ENCODE assay signal across 18 cellular contexts in the genomic region with DNA sequence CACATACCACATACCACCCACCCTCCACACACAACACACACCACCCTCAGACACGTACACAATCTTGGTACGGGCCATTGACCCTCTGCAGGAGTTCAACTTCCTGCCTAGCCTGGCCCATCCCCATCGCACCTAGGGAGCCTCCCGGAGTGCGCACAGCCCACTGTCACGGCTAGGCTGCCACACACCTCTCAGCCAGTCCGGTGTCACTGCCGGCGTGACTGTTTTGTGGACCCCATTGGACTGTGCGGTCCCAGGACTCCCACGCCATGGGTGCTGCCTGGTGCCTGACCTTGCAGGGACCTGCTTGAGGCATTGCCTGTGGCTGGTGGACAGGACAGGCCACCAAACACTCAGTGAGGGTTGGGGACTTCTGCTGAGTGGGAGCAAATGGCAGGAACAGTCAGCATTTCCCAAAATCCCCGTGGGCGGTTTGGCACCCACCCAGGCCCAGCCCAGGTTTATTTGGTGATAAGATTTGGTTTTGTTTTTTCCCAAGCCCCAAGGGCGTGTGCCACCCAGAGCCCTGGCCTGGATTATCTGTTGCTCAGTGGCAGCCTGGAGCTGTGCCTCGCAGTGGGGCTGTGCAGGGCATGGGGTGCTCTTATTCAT. TPM values are rescaled to one million over a fixed set of nuclear protein-coding genes. Genes with fewer than 3 reads are reported as not detected.
DNase-seq lines count a peak whose midpoint lies in the region; ATAC-seq and TF ChIP-seq lines count a peak whose summit lies in the region.
"Had no signal": no experiment of that assay in that cellular context is flagged by ENCODE, and none has a peak within 500 bp of the region (broad histone marks: within the 10 kb centered on the region; RNA-seq: fewer than 3 reads in every experiment).

No MANE protein-coding gene starts in this region.

- TF ChIP-seq POLR2A in stomach (IDR thresholded peaks at IDR 0.05), result no peak
- TF ChIP-seq POLR2A in adrenal gland (IDR thresholded peaks at IDR 0.05), result no peak

- peaks cover 0 to 23% (median 12%) of the 10 kb centered on the region in 4 donors for H3K4me1 ChIP-seq in stomach
- no peaks in the 10 kb centered on the region for H3K4me1 ChIP-seq in adrenal gland (replicated peaks in 1 of 2)

- H3K4me3 ChIP-seq in stomach (no peak overlapping the region), adrenal gland (no peak overlapping the region)
- H3K4me3 ChIP-seq: GM23248 had no signal

- H3K36me3 ChIP-seq in stomach, result peaks cover 0 to 4% (median 0%) of the 10 kb centered on the region in 4 donors
- H3K36me3 ChIP-seq in adrenal gland (replicated peaks in 1 of 2), result no peaks in the 10 kb centered on the region

- 48 to 66% (median 50%) methylated on average over 7 to 15 of the region's 15 CpGs for WGBS in stomach, 5 donors
- 73 to 78% (median 76%) methylated on average over 5 to 15 of the region's 15 CpGs for WGBS in adrenal gland, 4 donors

- ATAC-seq in Right ventricle myocardium superior (ENCODE audit: poor library complexity) (no peak), left ventricle myocardium superior (peak; percentile 5)
- ATAC-seq: PC-3 had no signal

- no peak for TF ChIP-seq EP300 in stomach (IDR thresholded peaks at IDR 0.05)

- TF ChIP-seq CTCF in stomach (IDR thresholded peaks at IDR 0.05), result no peak
- TF ChIP-seq CTCF in adrenal gland (IDR thresholded peaks at IDR 0.05), result no peak

- DNase-seq in cardiac septum (ENCODE audit: low spot score) (peak; percentile 75), Right ventricle myocardium superior (no peak), T1000 (lab: John Stamatoyannopoulos, UW) (peak; percentile 20), left ventricle myocardium superior (no peak), stomach (peak; percentile 53), SW 1271 (lab: John Stamatoyannopoulos, UW) (no peak), adrenal gland (no peak)
- DNase-seq in stimulated activated CD4-positive, alpha-beta T cell treated with anti-CD3 and anti-CD28 coated beads, Interleukin-15, amount 100 ng/mL, for 24 hours, result no peak
- DNase-seq: Calu3; CD4-positive, alpha-beta T cell; DMS79 treated with DMSO at 0.1 percent for 48 hours; GM23248; NCI-H146; NCI-H2081 treated with DMSO at 0.1 percent for 48 hours; NCI-H526 treated with DMSO at 0.1 percent for 48 hours; PC-3; SHP77 had no signal

- H3K9me3 ChIP-seq in stomach, result no peaks in the 10 kb centered on the region
- H3K9me3 ChIP-seq in adrenal gland (replicated peaks in 1 of 3), result no peaks in the 10 kb centered on the region

- intact Hi-C loops in cardiac septum (cut with DNase I) (no loop called here), Right ventricle myocardium superior (cut with DNase I) (loop anchor here (5.0 kb wide), 3 partner anchors 163 to 313 kb away; a partner anchor contains a TSS), left ventricle myocardium superior (cut with micrococcal nuclease) (loop anchor here (10.0 kb wide), 1 partner anchor 181 kb away; no protein-coding TSS in a partner anchor), stomach (cut with DNase I; ENCODE audit: low total_unique reads) (loop anchor here (5.0 to 10.0 kb wide), 2 partner anchors 58 to 181 kb away; no protein-coding TSS in a partner anchor), adrenal gland (cut with DNase I) (loop anchor here in 1 of 2 donors (5.0 kb wide), 1 partner anchor 183 kb away; no protein-coding TSS in a partner anchor)

- H3K27me3 ChIP-seq in stomach (no peaks in the 10 kb centered on the region), adrenal gland (no peaks in the 10 kb centered on the region)

- H3K27ac ChIP-seq in stomach (no peak overlapping the region), adrenal gland (no peak overlapping the region)
- H3K27ac ChIP-seq: GM23248 had no signal

RNA-seq across cellular contexts. Expression of a gene that starts 27.7 kb away (rescaled TPM):
- 2.1 TPM for total RNA-seq in cardiac septum
- 1.2 TPM for total RNA-seq in Right ventricle myocardium superior
- 1.6 TPM for total RNA-seq in left ventricle myocardium superior
- total RNA-seq in stomach, result 10 to 100 TPM in 1 of 5 donors, 1 to 10 TPM in 2, under 1 TPM in 1, not detected in 1; 0.89 to 14.0 (median 4.6) TPM
- 1 to 10 TPM; 3.4 to 8.2 (median 6.2) TPM for polyA plus RNA-seq in stomach
- total RNA-seq in adrenal gland, result 1 to 10 TPM in 2 of 8 donors, under 1 TPM in 6; 0.17 to 1.9 (median 0.57) TPM
- 1 to 10 TPM in 2 of 3 donors, under 1 TPM in 1; 0.88 to 3.5 (median 1.0) TPM for polyA plus RNA-seq in adrenal gland
- total RNA-seq: PC-3 had no signal

RNA-seq across cellular contexts. Expression of a gene that starts 32.2 kb away (rescaled TPM):
- total RNA-seq in cardiac septum, result 9.8 TPM
- 33.0 TPM for total RNA-seq in Right ventricle myocardium superior
- 34.0 TPM for total RNA-seq in left ventricle myocardium superior
- 10 to 100 TPM in 4 of 5 donors, not detected in 1; 30.0 to 63.0 (median 36.4) TPM for total RNA-seq in stomach
- polyA plus RNA-seq in stomach, result 10 to 100 TPM in 1 of 3 donors, 1 to 10 TPM in 2; 7.9 to 13.3 (median 9.2) TPM
- total RNA-seq in adrenal gland, result under 1 TPM in 1 of 8 donors, not detected in 7; 0.04 TPM
- polyA plus RNA-seq in adrenal gland, result under 1 TPM in 1 of 3 donors, not detected in 2; 0.03 TPM
- total RNA-seq: A673; CD4-positive, alpha-beta T cell; GM23248; PC-3 had no signal
- polyA plus RNA-seq: GM23248 had no signal

RNA-seq across cellular contexts. Expression of a gene that starts 48.2 kb away (rescaled TPM):
- not detected for total RNA-seq in cardiac septum
- total RNA-seq in Right ventricle myocardium superior, result not detected
- total RNA-seq in left ventricle myocardium superior, result 0.15 TPM
- total RNA-seq in stomach, result 100 to 1,000 TPM in 3 of 5 donors, 10 to 100 TPM in 1, 1 to 10 TPM in 1; 6.7 to 966 (median 142) TPM
- 100 to 1,000 TPM in 2 of 3 donors, 10 to 100 TPM in 1; 40.2 to 361 (median 133) TPM for polyA plus RNA-seq in stomach
- not detected for total RNA-seq in adrenal gland
- under 1 TPM in 1 of 3 donors, not detected in 2; 0.07 TPM for polyA plus RNA-seq in adrenal gland
- total RNA-seq: CD4-positive, alpha-beta T cell; GM23248 had no signal
- polyA plus RNA-seq: GM23248 had no signal

Comparison
In these comparisons a context has a peak if more than half of its experiments do, and no peak if none do; other contexts are left out.
1. DNase-seq: peak in cardiac septum (single experiment), T1000 (single experiment) and stomach (single experiment); none in Right ventricle myocardium superior (single experiment), left ventricle myocardium superior (single experiment), SW 1271 (0 of 2), adrenal gland (0 of 7) and stimulated activated CD4-positive, alpha-beta T cell treated with anti-CD3 and anti-CD28 coated beads, Interleukin-15, amount 100 ng/mL, for 24 hours (single experiment).